In genomic region chr2:160491922-160492371, GRCh38 we compare ENCODE assay signal across 8 cellular contexts.
DNase-seq lines count a peak whose midpoint lies in the region; ATAC-seq lines count a peak whose summit lies in the region.

No MANE protein-coding gene starts in this region.

- no peaks in the 10 kb centered on the region for H3K36me3 ChIP-seq in stomach smooth muscle (ENCODE audit: control insufficient read depth in 2 of 2, insufficient read depth in 2 of 2, low read length in 2 of 2)

- H3K27me3 Mint-ChIP-seq in activated naive CD4-positive, alpha-beta T cell treated with anti-CD3 and anti-CD28 coated beads, Interleukin-2, amount 50 U/mL, for 24 hours = no peaks in the 10 kb centered on the region

- H3K4me1 ChIP-seq in stomach smooth muscle (ENCODE audit: control insufficient read depth, insufficient read depth, low read length) = peaks cover 2% of the 10 kb centered on the region

- no peaks in the 10 kb centered on the region for H3K9me3 ChIP-seq in stomach smooth muscle (ENCODE audit: control insufficient read depth in 2 of 2, low read length in 2 of 2)

- peak overlapping the region; percentile 80 to 87 for H3K9ac ChIP-seq in stomach smooth muscle (ENCODE audit: low read length in 2 of 2)

- peak overlapping the region; percentile 96 for H3K4me3 Mint-ChIP-seq in activated naive CD4-positive, alpha-beta T cell treated with anti-CD3 and anti-CD28 coated beads, Interleukin-2, amount 50 U/mL, for 24 hours

- peaks cover 1% of the 10 kb centered on the region for H3K36me3 Mint-ChIP-seq in activated naive CD4-positive, alpha-beta T cell treated with anti-CD3 and anti-CD28 coated beads, Interleukin-2, amount 50 U/mL, for 24 hours

- ATAC-seq in HG03378 (IDR thresholded peaks at IDR 0.05; ENCODE audit: unreplicated experiment) = no peak

- no peaks in the 10 kb centered on the region for H3K9me3 Mint-ChIP-seq in activated naive CD4-positive, alpha-beta T cell treated with anti-CD3 and anti-CD28 coated beads, Interleukin-2, amount 50 U/mL, for 24 hours

- no peak for DNase-seq in activated naive CD4-positive, alpha-beta T cell treated with anti-CD3 and anti-CD28 coated beads, Interleukin-2, amount 50 U/mL, for 16 hours
- DNase-seq in amniotic epithelial cell (ENCODE audit: low read depth) (peak; percentile 81), islet precursor cell (peak; percentile 66), COR-L47 (lab: John Stamatoyannopoulos, UW) (no peak)
- no peak for DNase-seq in effector CD8-positive, alpha-beta T cell (lab: John Stamatoyannopoulos, UW)

- peak overlapping the region; percentile 67 to 81 for H3K4me3 ChIP-seq in stomach smooth muscle (ENCODE audit: low read length in 2 of 2)

- no peaks in the 10 kb centered on the region for H3K27me3 ChIP-seq in stomach smooth muscle (ENCODE audit: control insufficient read depth in 1 of 2, insufficient read depth in 2 of 2, low read length in 2 of 2)

- H3K4me1 Mint-ChIP-seq in activated naive CD4-positive, alpha-beta T cell treated with anti-CD3 and anti-CD28 coated beads, Interleukin-2, amount 50 U/mL, for 24 hours = peaks cover 73% of the 10 kb centered on the region

- peak overlapping the region; percentile 97 for H3K27ac Mint-ChIP-seq in activated naive CD4-positive, alpha-beta T cell treated with anti-CD3 and anti-CD28 coated beads, Interleukin-2, amount 50 U/mL, for 24 hours

- peak overlapping the region; percentile 76 for H3K27ac ChIP-seq in stomach smooth muscle (ENCODE audit: low read length)

Comparison
In these comparisons a context has a peak if more than half of its experiments do, and no peak if none do; other contexts are left out.
1. DNase-seq: peak in amniotic epithelial cell (single experiment) and islet precursor cell (single experiment); none in activated naive CD4-positive, alpha-beta T cell treated with anti-CD3 and anti-CD28 coated beads, Interleukin-2, amount 50 U/mL, for 16 hours (single experiment), effector CD8-positive, alpha-beta T cell (single experiment) and COR-L47 (single experiment).